ENCODE assay signal across 8 cellular contexts in the genomic region with DNA sequence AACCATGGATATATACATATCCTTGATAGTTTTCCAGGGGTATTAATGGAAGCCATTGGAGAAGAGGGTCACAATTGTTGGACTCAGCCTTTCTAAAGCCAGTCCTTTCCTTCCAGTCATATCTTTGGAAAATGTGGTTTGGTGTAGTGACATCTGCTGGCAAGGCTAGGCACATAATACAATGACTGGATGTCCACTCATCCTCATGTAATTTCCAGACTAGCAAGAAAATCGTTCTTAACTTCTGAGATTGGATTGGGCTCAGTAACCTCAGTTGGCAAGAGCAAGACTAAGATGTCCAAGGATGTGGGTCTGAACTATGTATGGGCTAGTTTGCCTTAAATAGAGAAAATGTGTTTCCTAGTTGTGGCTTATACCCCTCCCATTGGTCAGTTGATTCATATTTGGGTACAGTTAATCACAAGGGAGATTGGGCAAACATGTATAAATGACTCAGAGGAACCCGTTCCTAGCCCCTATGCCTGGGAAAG. TPM values are rescaled to one million over a fixed set of nuclear protein-coding genes. Genes with fewer than 3 reads are reported as not detected.
A peak's percentile ranks its signal among the peaks of the same experiment; 100 is the strongest.
DNase-seq lines count a peak whose midpoint lies in the region; ATAC-seq and TF ChIP-seq lines count a peak whose summit lies in the region.

No MANE protein-coding gene starts in this region.

- H3K36me3 Mint-ChIP-seq in activated T-cell treated with anti-CD3 and anti-CD28 coated beads, Interleukin-2, amount 50 U/mL, for 4 hours (ENCODE audit: insufficient read depth) = no peaks in the 10 kb centered on the region
- no peaks in the 10 kb centered on the region for H3K36me3 Mint-ChIP-seq in T-helper 2 cell treated with Interferon-gamma antibody and Interleukin-4, amounts not matched to agents 5 μg/mL and 100 μg/mL, for 36 hours (ENCODE audit: low read depth)

- no peaks in the 10 kb centered on the region for H3K9me3 Mint-ChIP-seq in activated T-cell treated with anti-CD3 and anti-CD28 coated beads, Interleukin-2, amount 50 U/mL, for 4 hours
- no peaks in the 10 kb centered on the region for H3K9me3 Mint-ChIP-seq in T-helper 2 cell treated with Interferon-gamma antibody and Interleukin-4, amounts not matched to agents 5 μg/mL and 100 μg/mL, for 36 hours

- H3K27ac Mint-ChIP-seq in T-helper 2 cell treated with Interferon-gamma antibody and Interleukin-4, amounts not matched to agents 5 μg/mL and 100 μg/mL, for 36 hours = no peak overlapping the region

- H3K4me1 ChIP-seq in rectal smooth muscle tissue (ENCODE audit: control insufficient read depth, insufficient read depth, low read length) = peaks cover 44% of the 10 kb centered on the region

- no peaks in the 10 kb centered on the region for H3K27me3 Mint-ChIP-seq in activated T-cell treated with anti-CD3 and anti-CD28 coated beads, Interleukin-2, amount 50 U/mL, for 4 hours (ENCODE audit: low read depth)
- H3K27me3 Mint-ChIP-seq in T-helper 2 cell treated with Interferon-gamma antibody and Interleukin-4, amounts not matched to agents 5 μg/mL and 100 μg/mL, for 36 hours (ENCODE audit: low read depth) = peaks cover 6% of the 10 kb centered on the region

- DNase-seq in activated T-cell treated with anti-CD3 and anti-CD28 coated beads, Interleukin-2, amount 50 U/mL, for 4 hours = no peak
- DNase-seq in activated T-cell treated with anti-CD3 and anti-CD28 coated beads, Interleukin-2, amount 50 U/mL, for 48 hours = no peak
- DNase-seq in LoVo (ENCODE audit: low spot score) (peak; percentile 23), fibroblast of villous mesenchyme (ENCODE audit: low read depth) (peak; percentile 81), H7 (no peak)
- peak; percentile 16 for DNase-seq in T-helper 2 cell treated with Interferon-gamma antibody and Interleukin-4, amounts not matched to agents 5 μg/mL and 100 μg/mL, for 36 hours (ENCODE audit: low spot score)

- peak; percentile 64 for TF ChIP-seq CTCF in fibroblast of villous mesenchyme (IDR thresholded peaks at IDR 0.05; ENCODE audit: insufficient read depth, low read depth, low read length)

- H3K4me1 Mint-ChIP-seq in activated T-cell treated with anti-CD3 and anti-CD28 coated beads, Interleukin-2, amount 50 U/mL, for 4 hours (ENCODE audit: low read depth) = peaks cover 8% of the 10 kb centered on the region
- H3K4me1 Mint-ChIP-seq in T-helper 2 cell treated with Interferon-gamma antibody and Interleukin-4, amounts not matched to agents 5 μg/mL and 100 μg/mL, for 36 hours (ENCODE audit: low read depth) = peaks cover 2% of the 10 kb centered on the region

- H3K27ac ChIP-seq in rectal smooth muscle tissue (ENCODE audit: low read depth, low read length) = peak overlapping the region; percentile 59

- H3K9ac ChIP-seq in rectal smooth muscle tissue (ENCODE audit: low read length) = no peak overlapping the region

- H3K36me3 ChIP-seq in rectal smooth muscle tissue (ENCODE audit: control insufficient read depth, insufficient read depth, low read length) = no peaks in the 10 kb centered on the region
- H3K36me3 ChIP-seq in H7 (replicated peaks; ENCODE audit: control insufficient read depth, insufficient read depth, low read length) = no peaks in the 10 kb centered on the region

- H3K4me3 ChIP-seq in fibroblast of villous mesenchyme (ENCODE audit: low read depth, low read length) (no peak overlapping the region), rectal smooth muscle tissue (ENCODE audit: low read length) (no peak overlapping the region), H7 (ENCODE audit: insufficient read depth, low read depth, low read length) (no peak overlapping the region)

- H3K4me3 Mint-ChIP-seq in activated T-cell treated with anti-CD3 and anti-CD28 coated beads, Interleukin-2, amount 50 U/mL, for 4 hours = no peak overlapping the region
- no peak overlapping the region for H3K4me3 Mint-ChIP-seq in T-helper 2 cell treated with Interferon-gamma antibody and Interleukin-4, amounts not matched to agents 5 μg/mL and 100 μg/mL, for 36 hours

- ATAC-seq in activated T-cell treated with anti-CD3 and anti-CD28 coated beads, Interleukin-2, amount 50 U/mL, for 4 hours = peak; percentile 43 to 51
- ATAC-seq in GM21526 (IDR thresholded peaks at IDR 0.05; ENCODE audit: low FRiP score, unreplicated experiment) = no peak

- H3K27me3 ChIP-seq in rectal smooth muscle tissue (ENCODE audit: control insufficient read depth, insufficient read depth, low read length) = peaks cover 2% of the 10 kb centered on the region
- H3K27me3 ChIP-seq in H7 (ENCODE audit: control insufficient read depth, insufficient read depth, low read length) = no peaks in the 10 kb centered on the region

RNA-seq across cellular contexts. Expression of a gene that starts 8.7 kb away (rescaled TPM):
- 10 to 100 TPM; 59.4 to 66.6 (median 63.8) TPM for total RNA-seq in activated T-cell treated with anti-CD3 and anti-CD28 coated beads, Interleukin-2, amount 50 U/mL, for 4 hours
- total RNA-seq in fibroblast of villous mesenchyme = 38.0 and 43.2 TPM in 2 replicates
- total RNA-seq in H7 (2014; rRNA removed; shearing (Covaris generic)) = 96.1 and 153 TPM in 2 replicates

RNA-seq across cellular contexts. Expression of a gene that starts 15.8 kb away (rescaled TPM):
- total RNA-seq in activated T-cell treated with anti-CD3 and anti-CD28 coated beads, Interleukin-2, amount 50 U/mL, for 4 hours = 10 to 100 TPM; 10.3 to 12.1 (median 11.6) TPM
- 1.7 and 1.9 TPM in 2 replicates for total RNA-seq in fibroblast of villous mesenchyme
- total RNA-seq in H7 (2014; rRNA removed; shearing (Covaris generic)) = 21.8 and 24.3 TPM in 2 replicates

Comparison
In these comparisons a context has a peak if more than half of its experiments do, and no peak if none do; other contexts are left out.
1. DNase-seq: peak in LoVo (single experiment), T-helper 2 cell treated with Interferon-gamma antibody and Interleukin-4, amounts not matched to agents 5 μg/mL and 100 μg/mL, for 36 hours (single experiment) and fibroblast of villous mesenchyme (single experiment); none in activated T-cell treated with anti-CD3 and anti-CD28 coated beads, Interleukin-2, amount 50 U/mL, for 4 hours (single experiment), activated T-cell treated with anti-CD3 and anti-CD28 coated beads, Interleukin-2, amount 50 U/mL, for 48 hours (0 of 2) and H7 (single experiment).